1 cellular context compared by ENCODE assay signal in the genomic region with DNA sequence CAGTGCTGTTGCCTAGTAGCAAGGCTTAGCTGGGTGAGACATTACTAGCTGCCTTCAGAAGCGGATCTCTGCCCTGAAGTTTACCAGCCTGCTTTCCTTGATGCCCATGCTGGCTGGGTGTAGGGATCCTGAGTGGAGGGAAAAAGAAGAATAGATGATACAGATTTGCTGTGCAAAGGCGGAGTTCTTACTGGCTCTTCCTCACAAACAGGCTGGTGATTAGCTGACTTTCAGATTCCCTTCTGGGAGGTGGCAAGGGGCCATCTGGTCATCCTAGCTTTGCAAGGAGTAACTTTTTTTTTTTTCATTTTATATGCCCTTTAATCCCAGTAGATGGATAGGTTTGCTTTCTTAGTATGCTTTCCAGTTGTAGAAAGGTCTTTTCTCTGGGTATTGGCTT.
TF ChIP-seq lines count a peak whose summit lies in the region.

No MANE protein-coding gene starts in this region.

TF ChIP-seq in GM23338, 12 proteins besides CTCF, POLR2A, EP300 and RAD21 (continued from another document):
- TF ChIP-seq, protein P1, sequence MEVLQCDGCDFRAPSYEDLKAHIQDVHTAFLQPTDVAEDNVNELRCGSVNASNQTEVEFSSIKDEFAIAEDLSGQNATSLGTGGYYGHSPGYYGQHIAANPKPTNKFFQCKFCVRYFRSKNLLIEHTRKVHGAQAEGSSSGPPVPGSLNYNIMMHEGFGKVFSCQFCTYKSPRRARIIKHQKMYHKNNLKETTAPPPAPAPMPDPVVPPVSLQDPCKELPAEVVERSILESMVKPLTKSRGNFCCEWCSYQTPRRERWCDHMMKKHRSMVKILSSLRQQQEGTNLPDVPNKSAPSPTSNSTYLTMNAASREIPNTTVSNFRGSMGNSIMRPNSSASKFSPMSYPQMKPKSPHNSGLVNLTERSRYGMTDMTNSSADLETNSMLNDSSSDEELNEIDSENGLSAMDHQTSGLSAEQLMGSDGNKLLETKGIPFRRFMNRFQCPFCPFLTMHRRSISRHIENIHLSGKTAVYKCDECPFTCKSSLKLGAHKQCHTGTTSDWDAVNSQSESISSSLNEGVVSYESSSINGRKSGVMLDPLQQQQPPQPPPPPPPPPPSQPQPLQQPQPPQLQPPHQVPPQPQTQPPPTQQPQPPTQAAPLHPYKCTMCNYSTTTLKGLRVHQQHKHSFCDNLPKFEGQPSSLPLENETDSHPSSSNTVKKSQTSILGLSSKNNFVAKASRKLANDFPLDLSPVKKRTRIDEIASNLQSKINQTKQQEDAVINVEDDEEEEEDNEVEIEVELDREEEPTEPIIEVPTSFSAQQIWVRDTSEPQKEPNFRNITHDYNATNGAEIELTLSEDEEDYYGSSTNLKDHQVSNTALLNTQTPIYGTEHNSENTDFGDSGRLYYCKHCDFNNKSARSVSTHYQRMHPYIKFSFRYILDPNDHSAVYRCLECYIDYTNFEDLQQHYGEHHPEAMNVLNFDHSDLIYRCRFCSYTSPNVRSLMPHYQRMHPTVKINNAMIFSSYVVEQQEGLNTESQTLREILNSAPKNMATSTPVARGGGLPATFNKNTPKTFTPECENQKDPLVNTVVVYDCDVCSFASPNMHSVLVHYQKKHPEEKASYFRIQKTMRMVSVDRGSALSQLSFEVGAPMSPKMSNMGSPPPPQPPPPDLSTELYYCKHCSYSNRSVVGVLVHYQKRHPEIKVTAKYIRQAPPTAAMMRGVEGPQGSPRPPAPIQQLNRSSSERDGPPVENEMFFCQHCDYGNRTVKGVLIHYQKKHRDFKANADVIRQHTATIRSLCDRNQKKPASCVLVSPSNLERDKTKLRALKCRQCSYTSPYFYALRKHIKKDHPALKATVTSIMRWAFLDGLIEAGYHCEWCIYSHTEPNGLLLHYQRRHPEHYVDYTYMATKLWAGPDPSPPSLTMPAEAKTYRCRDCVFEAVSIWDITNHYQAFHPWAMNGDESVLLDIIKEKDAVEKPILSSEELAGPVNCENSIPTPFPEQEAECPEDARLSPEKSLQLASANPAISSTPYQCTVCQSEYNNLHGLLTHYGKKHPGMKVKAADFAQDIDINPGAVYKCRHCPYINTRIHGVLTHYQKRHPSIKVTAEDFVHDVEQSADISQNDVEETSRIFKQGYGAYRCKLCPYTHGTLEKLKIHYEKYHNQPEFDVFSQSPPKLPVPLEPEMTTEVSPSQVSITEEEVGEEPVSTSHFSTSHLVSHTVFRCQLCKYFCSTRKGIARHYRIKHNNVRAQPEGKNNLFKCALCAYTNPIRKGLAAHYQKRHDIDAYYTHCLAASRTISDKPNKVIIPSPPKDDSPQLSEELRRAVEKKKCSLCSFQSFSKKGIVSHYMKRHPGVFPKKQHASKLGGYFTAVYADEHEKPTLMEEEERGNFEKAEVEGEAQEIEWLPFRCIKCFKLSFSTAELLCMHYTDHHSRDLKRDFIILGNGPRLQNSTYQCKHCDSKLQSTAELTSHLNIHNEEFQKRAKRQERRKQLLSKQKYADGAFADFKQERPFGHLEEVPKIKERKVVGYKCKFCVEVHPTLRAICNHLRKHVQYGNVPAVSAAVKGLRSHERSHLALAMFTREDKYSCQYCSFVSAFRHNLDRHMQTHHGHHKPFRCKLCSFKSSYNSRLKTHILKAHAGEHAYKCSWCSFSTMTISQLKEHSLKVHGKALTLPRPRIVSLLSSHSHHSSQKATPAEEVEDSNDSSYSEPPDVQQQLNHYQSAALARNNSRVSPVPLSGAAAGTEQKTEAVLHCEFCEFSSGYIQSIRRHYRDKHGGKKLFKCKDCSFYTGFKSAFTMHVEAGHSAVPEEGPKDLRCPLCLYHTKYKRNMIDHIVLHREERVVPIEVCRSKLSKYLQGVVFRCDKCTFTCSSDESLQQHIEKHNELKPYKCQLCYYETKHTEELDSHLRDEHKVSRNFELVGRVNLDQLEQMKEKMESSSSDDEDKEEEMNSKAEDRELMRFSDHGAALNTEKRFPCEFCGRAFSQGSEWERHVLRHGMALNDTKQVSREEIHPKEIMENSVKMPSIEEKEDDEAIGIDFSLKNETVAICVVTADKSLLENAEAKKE (CRISPR knock-in tag; IDR thresholded peaks at IDR 0.05), result no peak
- TF ChIP-seq ZNF331 (CRISPR knock-in tag; IDR thresholded peaks at IDR 0.05; ENCODE audit: low read depth), result no peak
- TF ChIP-seq, protein P2, sequence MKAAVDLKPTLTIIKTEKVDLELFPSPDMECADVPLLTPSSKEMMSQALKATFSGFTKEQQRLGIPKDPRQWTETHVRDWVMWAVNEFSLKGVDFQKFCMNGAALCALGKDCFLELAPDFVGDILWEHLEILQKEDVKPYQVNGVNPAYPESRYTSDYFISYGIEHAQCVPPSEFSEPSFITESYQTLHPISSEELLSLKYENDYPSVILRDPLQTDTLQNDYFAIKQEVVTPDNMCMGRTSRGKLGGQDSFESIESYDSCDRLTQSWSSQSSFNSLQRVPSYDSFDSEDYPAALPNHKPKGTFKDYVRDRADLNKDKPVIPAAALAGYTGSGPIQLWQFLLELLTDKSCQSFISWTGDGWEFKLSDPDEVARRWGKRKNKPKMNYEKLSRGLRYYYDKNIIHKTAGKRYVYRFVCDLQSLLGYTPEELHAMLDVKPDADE (IDR thresholded peaks at IDR 0.05), result no peak
- no peak for TF ChIP-seq EZH2 (IDR thresholded peaks at IDR 0.05; ENCODE audit: low read depth, unreplicated experiment)
- TF ChIP-seq, protein P3, sequence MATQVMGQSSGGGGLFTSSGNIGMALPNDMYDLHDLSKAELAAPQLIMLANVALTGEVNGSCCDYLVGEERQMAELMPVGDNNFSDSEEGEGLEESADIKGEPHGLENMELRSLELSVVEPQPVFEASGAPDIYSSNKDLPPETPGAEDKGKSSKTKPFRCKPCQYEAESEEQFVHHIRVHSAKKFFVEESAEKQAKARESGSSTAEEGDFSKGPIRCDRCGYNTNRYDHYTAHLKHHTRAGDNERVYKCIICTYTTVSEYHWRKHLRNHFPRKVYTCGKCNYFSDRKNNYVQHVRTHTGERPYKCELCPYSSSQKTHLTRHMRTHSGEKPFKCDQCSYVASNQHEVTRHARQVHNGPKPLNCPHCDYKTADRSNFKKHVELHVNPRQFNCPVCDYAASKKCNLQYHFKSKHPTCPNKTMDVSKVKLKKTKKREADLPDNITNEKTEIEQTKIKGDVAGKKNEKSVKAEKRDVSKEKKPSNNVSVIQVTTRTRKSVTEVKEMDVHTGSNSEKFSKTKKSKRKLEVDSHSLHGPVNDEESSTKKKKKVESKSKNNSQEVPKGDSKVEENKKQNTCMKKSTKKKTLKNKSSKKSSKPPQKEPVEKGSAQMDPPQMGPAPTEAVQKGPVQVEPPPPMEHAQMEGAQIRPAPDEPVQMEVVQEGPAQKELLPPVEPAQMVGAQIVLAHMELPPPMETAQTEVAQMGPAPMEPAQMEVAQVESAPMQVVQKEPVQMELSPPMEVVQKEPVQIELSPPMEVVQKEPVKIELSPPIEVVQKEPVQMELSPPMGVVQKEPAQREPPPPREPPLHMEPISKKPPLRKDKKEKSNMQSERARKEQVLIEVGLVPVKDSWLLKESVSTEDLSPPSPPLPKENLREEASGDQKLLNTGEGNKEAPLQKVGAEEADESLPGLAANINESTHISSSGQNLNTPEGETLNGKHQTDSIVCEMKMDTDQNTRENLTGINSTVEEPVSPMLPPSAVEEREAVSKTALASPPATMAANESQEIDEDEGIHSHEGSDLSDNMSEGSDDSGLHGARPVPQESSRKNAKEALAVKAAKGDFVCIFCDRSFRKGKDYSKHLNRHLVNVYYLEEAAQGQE (IDR thresholded peaks at IDR 0.05; ENCODE audit: unreplicated experiment), result no peak
- TF ChIP-seq ZNF114 (CRISPR knock-in tag; IDR thresholded peaks at IDR 0.05), result no peak
